In genomic region chr18:7737483-7737882, GRCh38 we compare ENCODE assay signal across 22 cellular contexts.
"Had no signal": no experiment of that assay in that cellular context is flagged by ENCODE, and none has a peak within 500 bp of the region (broad histone marks: within the 10 kb centered on the region; RNA-seq: fewer than 3 reads in every experiment).

No MANE protein-coding gene starts in this region.

- H3K9ac ChIP-seq: SK-N-SH had no signal

- H3K27ac ChIP-seq: esophagus squamous epithelium, gastroesophageal sphincter, left lung, prostate gland, VCaP had no signal

- H3K9me3 ChIP-seq: esophagus squamous epithelium, gastroesophageal sphincter, prostate gland, SK-N-SH had no signal

- H3K4me3 ChIP-seq: esophagus squamous epithelium, gastroesophageal sphincter, heart right ventricle, left lung, prostate gland had no signal

- H3K27me3 ChIP-seq: esophagus squamous epithelium, gastroesophageal sphincter, heart right ventricle, left lung had no signal

- ATAC-seq: activated CD8-positive, alpha-beta T cell treated with anti-CD3 and anti-CD28 coated beads, Interleukin-2, amount 10 ng/mL, durations not matched to agents 7 days and 5 days; activated naive CD8-positive, alpha-beta T cell treated with anti-CD3 and anti-CD28 coated beads, Interleukin-2, amount 50 U/mL, for 24 hours; effector memory CD8-positive, alpha-beta T cell; gastroesophageal sphincter; left lung had no signal

- H3K36me3 ChIP-seq: esophagus squamous epithelium, gastroesophageal sphincter, heart right ventricle, left lung, prostate gland had no signal

- H3K4me1 ChIP-seq: prostate gland had no signal

- DNase-seq: activated CD4-positive, alpha-beta T cell treated with anti-CD3 and anti-CD28 coated beads, Interleukin-2, amount 50 U/mL, for 1 hour; activated CD4-positive, CD25-positive, alpha-beta regulatory T cell treated with anti-CD3 and anti-CD28 coated beads, Interleukin-2, amount 50 U/mL, for 72 hours; activated CD8-positive, alpha-beta T cell treated with anti-CD3 and anti-CD28 coated beads, Interleukin-2, amount 10 ng/mL, durations not matched to agents 7 days and 5 days; activated gamma-delta T cell; activated naive CD4-positive, alpha-beta T cell treated with anti-CD3 and anti-CD28 coated beads, Interleukin-2, amount 50 U/mL, for 16 hours; activated naive CD8-positive, alpha-beta T cell treated with anti-CD3 and anti-CD28 coated beads, Interleukin-2, amount 50 U/mL, for 24 hours; anterior cingulate cortex; central memory CD4-positive, alpha-beta T cell; effector memory CD8-positive, alpha-beta T cell; esophagus squamous epithelium; heart right ventricle; islet precursor cell; left lung; mammary epithelial cell; occipital lobe; right cardiac atrium; SK-N-SH; stimulated activated CD4-positive, alpha-beta T cell treated with anti-CD3 and anti-CD28 coated beads, Interleukin-4, amount 100 ng/mL, for 24 hours; stimulated activated naive CD4-positive, alpha-beta T cell treated with Interleukin-2 at 50 U/mL for 16 hours had no signal

- H3K4me2 ChIP-seq: SK-N-SH had no signal

- H3K9me2 ChIP-seq: SK-N-SH had no signal
